Comparison of ENCODE assay signal across 28 cellular contexts in the genomic region with DNA sequence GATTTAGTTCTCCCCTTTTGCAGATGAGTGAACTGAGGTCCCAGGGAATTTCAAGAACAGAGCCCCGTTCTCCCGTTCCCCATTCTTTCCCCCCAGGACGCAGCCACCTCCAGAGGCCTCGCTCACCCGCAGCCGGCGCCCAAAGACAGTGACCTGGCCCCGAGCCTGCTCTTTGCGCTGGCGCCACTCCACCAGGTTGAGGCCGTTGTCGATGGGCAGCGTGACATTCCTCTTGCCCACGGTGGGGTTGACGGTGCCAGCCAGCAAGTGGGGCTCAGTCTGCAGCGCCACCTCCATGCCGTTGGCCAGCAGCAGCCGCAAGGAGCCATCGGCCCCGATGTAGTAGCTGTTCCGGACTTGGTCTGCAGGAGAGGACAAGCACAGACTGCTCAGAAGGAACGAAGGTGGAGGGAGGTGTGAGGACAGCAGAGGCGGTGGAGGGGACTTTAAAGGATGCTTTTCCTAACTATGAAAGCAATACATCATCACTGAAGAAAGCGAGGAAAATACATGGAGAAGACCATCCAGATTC.
DNase-seq lines count a peak whose midpoint lies in the region; ATAC-seq, FAIRE-seq and TF ChIP-seq lines count a peak whose summit lies in the region.
"Had no signal": no experiment of that assay in that cellular context is flagged by ENCODE, and none has a peak within 500 bp of the region (broad histone marks: within the 10 kb centered on the region; RNA-seq: fewer than 3 reads in every experiment).

No MANE protein-coding gene starts in this region.

- TF ChIP-seq POLR2A in K562 (conservative IDR thresholded peaks at IDR 0.05): no peak

- H3K27ac ChIP-seq in K562 (ENCODE audit: extremely low read depth, low read depth, low read length) (no peak overlapping the region), neural progenitor cell (no peak overlapping the region)
- H3K27ac ChIP-seq: BLaER1 had no signal

- H3K27ac Mint-ChIP-seq in WTC11 (no peak overlapping the region), neural progenitor cell (peak overlapping the region; percentile 46)
- H3K27ac Mint-ChIP-seq: CD14-positive monocyte; CD4-positive, alpha-beta memory T cell; CD4-positive, CD25-positive, alpha-beta regulatory T cell had no signal

- H3K27me3 Mint-ChIP-seq in WTC11 (ENCODE audit: low read depth): no peaks in the 10 kb centered on the region
- peaks cover 2% of the 10 kb centered on the region for H3K27me3 Mint-ChIP-seq in neural progenitor cell (ENCODE audit: insufficient read depth, low read depth)
- H3K27me3 Mint-ChIP-seq: CD4-positive, alpha-beta memory T cell; CD4-positive, CD25-positive, alpha-beta regulatory T cell; CD8-positive, alpha-beta memory T cell had no signal

- WGBS in K562 (ENCODE audit: insufficient coverage, low coverage, missing lambda C conversion rate): 2% methylated on average over 24 of the region's 24 CpGs

- ATAC-seq in WTC11 (peak; percentile 74), K562 (peak; percentile 69), GM21423 (IDR thresholded peaks at IDR 0.05; ENCODE audit: unreplicated experiment) (no peak)

- no peak for FAIRE-seq in K562 (lab: Jason Lieb, UNC)
- FAIRE-seq: A204.1, GM12891, GM19239 had no signal

- TF ChIP-seq CTCF in WTC11 (IDR thresholded peaks at IDR 0.05): no peak
- no peak for TF ChIP-seq CTCF in K562 (IDR thresholded peaks at IDR 0.05 in 2 of 3, conservative IDR thresholded peaks at IDR 0.05 in 1 of 3; ENCODE audit: insufficient read depth in 2 of 3, low read depth in 1 of 3, low read length in 3 of 3)
- TF ChIP-seq CTCF in neural progenitor cell (IDR thresholded peaks at IDR 0.05): no peak
- no peak for TF ChIP-seq CTCF in GM10266 (IDR thresholded peaks at IDR 0.05; ENCODE audit: control insufficient read depth, insufficient read depth, low read depth, missing control alignments)

- H3K4me1 Mint-ChIP-seq in WTC11 (peaks cover 2% of the 10 kb centered on the region; the same call in 1 of the 2 replicates), neural progenitor cell (peaks cover 9% of the 10 kb centered on the region)
- H3K4me1 Mint-ChIP-seq: CD14-positive monocyte; CD4-positive, alpha-beta memory T cell; CD4-positive, CD25-positive, alpha-beta regulatory T cell; CD8-positive, alpha-beta memory T cell had no signal

- no peak overlapping the region for H3K4me3 ChIP-seq in K562
- H3K4me3 ChIP-seq in neural progenitor cell: no peak overlapping the region
- H3K4me3 ChIP-seq: BLaER1 had no signal

- H2AFZ ChIP-seq in K562 (ENCODE audit: low read depth, low read length): no peak overlapping the region
- no peak overlapping the region for H2AFZ ChIP-seq in neural progenitor cell (replicated peaks)

- no peak for TF ChIP-seq EP300 in K562 (IDR thresholded peaks at IDR 0.05; ENCODE audit: low read length)

- H3K36me3 ChIP-seq in K562 (ENCODE audit: control insufficient read depth, insufficient read depth, low read length) (no peaks in the 10 kb centered on the region), neural progenitor cell (no peaks in the 10 kb centered on the region)

- H3K9me3 Mint-ChIP-seq in WTC11: no peaks in the 10 kb centered on the region
- no peaks in the 10 kb centered on the region for H3K9me3 Mint-ChIP-seq in neural progenitor cell
- H3K9me3 Mint-ChIP-seq: CD14-positive monocyte; CD4-positive, CD25-positive, alpha-beta regulatory T cell; CD8-positive, alpha-beta memory T cell had no signal

- no peak overlapping the region for H3K9ac ChIP-seq in K562 (ENCODE audit: insufficient read depth in 1 of 2, low read depth in 2 of 2, low read length in 2 of 2)
- H3K9ac ChIP-seq in neural progenitor cell: no peak overlapping the region
- H3K9ac ChIP-seq: BLaER1 had no signal

- intact Hi-C loops in K562 (cut with micrococcal nuclease) (no loop called here), posterior vena cava (cut with DNase I) (no loop called here)

- H3K36me3 Mint-ChIP-seq in WTC11 (no peaks in the 10 kb centered on the region; the same call in 1 of the 2 replicates), neural progenitor cell (peaks cover 13% of the 10 kb centered on the region)
- H3K36me3 Mint-ChIP-seq: CD14-positive monocyte; CD4-positive, alpha-beta memory T cell; CD4-positive, CD25-positive, alpha-beta regulatory T cell; CD8-positive, alpha-beta memory T cell had no signal

- H4K20me1 ChIP-seq in K562 (replicated peaks; ENCODE audit: control insufficient read depth, insufficient read depth, low read length) (no peaks in the 10 kb centered on the region), neural progenitor cell (ENCODE audit: low read depth) (no peaks in the 10 kb centered on the region)
- H4K20me1 ChIP-seq: BLaER1 had no signal

- TF ChIP-seq RAD21 in K562 (CRISPR knock-in tag; conservative IDR thresholded peaks at IDR 0.05 in 1 of 2, IDR thresholded peaks at IDR 0.05 in 1 of 2): no peak

- H3K4me2 ChIP-seq in K562 (ENCODE audit: insufficient read depth, low read length): no peak overlapping the region
- H3K4me2 ChIP-seq in neural progenitor cell: no peak overlapping the region
- H3K4me2 ChIP-seq: BLaER1 had no signal

- H3K27me3 ChIP-seq in K562 (ENCODE audit: control insufficient read depth in 2 of 2, insufficient read depth in 2 of 2, low read length in 2 of 2): peaks cover 10 to 41% of the 10 kb centered on the region in 2 experiments; a peak in 4 of 5 replicates
- H3K27me3 ChIP-seq in neural progenitor cell: no peaks in the 10 kb centered on the region
- H3K27me3 ChIP-seq: BE2C, BLaER1 had no signal

- no peak overlapping the region for H3K4me3 Mint-ChIP-seq in WTC11
- no peak overlapping the region for H3K4me3 Mint-ChIP-seq in neural progenitor cell
- H3K4me3 Mint-ChIP-seq: CD14-positive monocyte; CD4-positive, CD25-positive, alpha-beta regulatory T cell; CD8-positive, alpha-beta memory T cell had no signal

- H3K79me2 ChIP-seq in K562 (ENCODE audit: control insufficient read depth, insufficient read depth, low read length) (no peaks in the 10 kb centered on the region), neural progenitor cell (ENCODE audit: low read depth) (no peaks in the 10 kb centered on the region)

- H3F3A ChIP-seq in neural progenitor cell (ENCODE audit: low read depth): no peaks in the 10 kb centered on the region

- H3K9me3 ChIP-seq in K562 (replicated peaks; ENCODE audit: control insufficient read depth, insufficient read depth, low read depth, low read length): no peaks in the 10 kb centered on the region
- H3K9me3 ChIP-seq in neural progenitor cell (ENCODE audit: low read depth): no peaks in the 10 kb centered on the region
- H3K9me3 ChIP-seq: BE2C, BLaER1 had no signal

- no TSS peak for BruUV-seq in K562 (replicated peaks; lab: Mats Ljungman, UMichigan)

- no peaks in the 10 kb centered on the region for H3K9me1 ChIP-seq in K562 (ENCODE audit: control insufficient read depth, insufficient read depth, low read length)

- CTCF ChIA-PET in WTC11 (lab: Charles Lee): interaction anchor here (0.5 to 4.6 kb wide), 4 partner anchors 14 to 285 kb away, joined by 3 to 30 read pairs (median 14); no protein-coding TSS in a partner anchor
- CTCF ChIA-PET in K562 (lab: Yijun Ruan, JAX; ENCODE audit: low intra/inter-chr PET ratio): no interaction called here

- POLR2A ChIA-PET in WTC11 (lab: Charles Lee): no interaction called here
- POLR2A ChIA-PET in K562 (lab: Yijun Ruan, JAX): interaction anchor here (1.0 kb wide), 1 partner anchor 13 kb away, joined by 4 read pairs; no protein-coding TSS in a partner anchor

- in situ Hi-C loops in K562 (cut with MboI): no loop called here

- H3K4me1 ChIP-seq in K562 (replicated peaks in 1 of 2; ENCODE audit: control insufficient read depth in 2 of 2, insufficient read depth in 2 of 2, low read length in 2 of 2): peaks cover 0 to 3% of the 10 kb centered on the region in 2 experiments; a peak in 1 of 5 replicates
- H3K4me1 ChIP-seq in neural progenitor cell: no peaks in the 10 kb centered on the region
- H3K4me1 ChIP-seq: BE2C, BLaER1 had no signal

- DNase-seq in WTC11 (ENCODE audit: low spot score) (no peak), K562 (ENCODE audit: extremely low read depth in 1 of 4, low spot score in 3 of 4) (no peak), neural progenitor cell (ENCODE audit: low spot score) (no peak), posterior vena cava (ENCODE audit: low spot score) (peak; percentile 69), retina (no peak), globus pallidus (ENCODE audit: low spot score) (no peak), GM10266 (ENCODE audit: extremely low spot score) (no peak)
- DNase-seq: 8988T; ACHN; BE2C; C1 segment of cervical spinal cord; CD4-positive, alpha-beta memory T cell; CD4-positive, CD25-positive, alpha-beta regulatory T cell; CD8-positive, alpha-beta memory T cell; COR-L47; DMS 273 treated with DMSO at 0.1 percent for 48 hours; DMS153; DMS53; DMS79; DND-41; EL; GDM1 had no signal

TF ChIP-seq in WTC11, 78 proteins besides CTCF, POLR2A, EP300 and RAD21 (continues in another document):
- TF ChIP-seq TEAD4 (CRISPR knock-in tag; IDR thresholded peaks at IDR 0.05) (no peak), TP53 (CRISPR knock-in tag; IDR thresholded peaks at IDR 0.05) (no peak)

TF ChIP-seq in K562, 482 proteins besides CTCF, POLR2A, EP300 and RAD21:
- TF ChIP-seq ZBTB1 (CRISPR knock-in tag; IDR thresholded peaks at IDR 0.05; ENCODE audit: borderline replicate concordance, low read depth) (no peak), PML (IDR thresholded peaks at IDR 0.05; ENCODE audit: low read length) (no peak), ZEB2 (IDR thresholded peaks at IDR 0.05) (no peak), ZNF77 (CRISPR knock-in tag; IDR thresholded peaks at IDR 0.05) (no peak), NR4A1 (CRISPR knock-in tag; IDR thresholded peaks at IDR 0.05) (no peak), NR4A1 (tag; IDR thresholded peaks at IDR 0.05) (no peak), NCOA2 (IDR thresholded peaks at IDR 0.05; ENCODE audit: partially characterized antibody in 2 of 2) (no peak), POLR2H (tag; IDR thresholded peaks at IDR 0.05; ENCODE audit: low read depth) (no peak)
- TF ChIP-seq, protein P1, sequence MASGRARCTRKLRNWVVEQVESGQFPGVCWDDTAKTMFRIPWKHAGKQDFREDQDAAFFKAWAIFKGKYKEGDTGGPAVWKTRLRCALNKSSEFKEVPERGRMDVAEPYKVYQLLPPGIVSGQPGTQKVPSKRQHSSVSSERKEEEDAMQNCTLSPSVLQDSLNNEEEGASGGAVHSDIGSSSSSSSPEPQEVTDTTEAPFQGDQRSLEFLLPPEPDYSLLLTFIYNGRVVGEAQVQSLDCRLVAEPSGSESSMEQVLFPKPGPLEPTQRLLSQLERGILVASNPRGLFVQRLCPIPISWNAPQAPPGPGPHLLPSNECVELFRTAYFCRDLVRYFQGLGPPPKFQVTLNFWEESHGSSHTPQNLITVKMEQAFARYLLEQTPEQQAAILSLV (tag; IDR thresholded peaks at IDR 0.05): no peak
TF ChIP-seq in K562: peak in this region for 0.
